In genomic region chr7:17882685-17883084, GRCh38 we compare ENCODE assay signal across 16 cellular contexts. TPM values are rescaled to one million over a fixed set of nuclear protein-coding genes. Genes with fewer than 3 reads are reported as not detected.
A peak's percentile ranks its signal among the peaks of the same experiment; 100 is the strongest.
DNase-seq lines count a peak whose midpoint lies in the region; ATAC-seq and TF ChIP-seq lines count a peak whose summit lies in the region.
"Had no signal": no experiment of that assay in that cellular context is flagged by ENCODE, and none has a peak within 500 bp of the region (broad histone marks: within the 10 kb centered on the region; RNA-seq: fewer than 3 reads in every experiment).

No MANE protein-coding gene starts in this region.

- H3K4me3 ChIP-seq in fibroblast of villous mesenchyme (ENCODE audit: low read depth, low read length): no peak overlapping the region
- no peak overlapping the region for H3K4me3 ChIP-seq in neutrophil (ENCODE audit: low read depth in 1 of 2, low read length in 1 of 2)
- H3K4me3 ChIP-seq in trophoblast cell (ENCODE audit: low read depth, low read length): no peak overlapping the region
- H3K4me3 ChIP-seq: GM23248, HAP-1 had no signal

- peaks cover 4% of the 10 kb centered on the region; the same call in 1 of the 2 replicates for H3K4me1 ChIP-seq in H9 (ENCODE audit: insufficient read depth, low read length)
- no peaks in the 10 kb centered on the region for H3K4me1 ChIP-seq in neutrophil (ENCODE audit: control insufficient read depth in 1 of 2, insufficient read depth in 1 of 2, low read depth in 1 of 2, low read length in 1 of 2)
- no peaks in the 10 kb centered on the region for H3K4me1 ChIP-seq in trophoblast cell (ENCODE audit: control insufficient read depth in 1 of 2, insufficient read depth in 2 of 2, low read length in 2 of 2)

- no peak overlapping the region for H3K4me2 ChIP-seq in H9 (ENCODE audit: insufficient read depth, insufficient read length, low read length)
- no peak overlapping the region for H3K4me2 ChIP-seq in trophoblast cell (ENCODE audit: low read length)

- no peak overlapping the region for H3K9ac ChIP-seq in H9 (ENCODE audit: extremely low read depth, insufficient read length, low read length)
- no peak overlapping the region for H3K9ac ChIP-seq in trophoblast cell (ENCODE audit: low read length)
- H3K9ac ChIP-seq: GM23248 had no signal

- no peak overlapping the region for H2BK20ac ChIP-seq in H9 (ENCODE audit: low read depth, low read length, poor library complexity, severe bottlenecking)

- H3K27ac ChIP-seq in H9 (ENCODE audit: insufficient read length, low read depth, low read length) (peak overlapping the region; percentile 52), neutrophil (peak overlapping the region; percentile 1), trophoblast cell (ENCODE audit: low read depth, low read length) (no peak overlapping the region)
- H3K27ac ChIP-seq: GM23248 had no signal

- no peak overlapping the region for H4K5ac ChIP-seq in H9 (ENCODE audit: insufficient read length, low read depth, low read length)

- H3K9me3 ChIP-seq in H9 (ENCODE audit: control insufficient read depth, low read depth, low read length) (no peaks in the 10 kb centered on the region), neutrophil (no peaks in the 10 kb centered on the region), trophoblast cell (ENCODE audit: insufficient read depth, low read depth, low read length) (no peaks in the 10 kb centered on the region)
- H3K9me3 ChIP-seq: HAP-1 had no signal

- H3K79me2 ChIP-seq in H9 (ENCODE audit: insufficient read depth, low read length): no peaks in the 10 kb centered on the region
- no peaks in the 10 kb centered on the region for H3K79me2 ChIP-seq in trophoblast cell (ENCODE audit: control insufficient read depth, insufficient read depth, low read length, poor library complexity)

- H3K27me3 Mint-ChIP-seq in H9 (ENCODE audit: low read depth) (no peaks in the 10 kb centered on the region), WTC11 (ENCODE audit: low read depth) (no peaks in the 10 kb centered on the region)
- H3K27me3 Mint-ChIP-seq: B cell; CD4-positive, alpha-beta T cell had no signal

- no peak overlapping the region for H4K12ac ChIP-seq in trophoblast cell (ENCODE audit: low read depth, low read length)

- H3K14ac ChIP-seq in H9 (ENCODE audit: insufficient read depth, low read length) (no peak overlapping the region), trophoblast cell (ENCODE audit: low read length) (no peak overlapping the region)

- H3K36me3 Mint-ChIP-seq in H9 (ENCODE audit: insufficient read depth in 1 of 3, low read depth in 3 of 3) (peaks cover 0 to 12% (median 7%) of the 10 kb centered on the region in 3 experiments; a peak in 4 of 7 replicates), WTC11 (peaks cover 18% of the 10 kb centered on the region)

- peak overlapping the region; percentile 87 to 98 (median 93) for H3K27ac Mint-ChIP-seq in H9
- peak overlapping the region; percentile 96 for H3K27ac Mint-ChIP-seq in WTC11
- H3K27ac Mint-ChIP-seq: B cell; CD4-positive, alpha-beta T cell had no signal

- POLR2A ChIA-PET in WTC11 (lab: Charles Lee): no interaction called here

- DNase-seq in H9 (no peak), WTC11 (ENCODE audit: low spot score) (peak; percentile 18), fibroblast of villous mesenchyme (ENCODE audit: low read depth) (peak; percentile 18), AG20443 (ENCODE audit: low spot score) (no peak), trophoblast cell (no peak), HuH-7 (ENCODE audit: low spot score) (no peak)
- DNase-seq: ACHN; C1 segment of cervical spinal cord; Calu3; CD4-positive, alpha-beta T cell; DMS 273 treated with DMSO at 0.1 percent for 48 hours; GM23248; KBM-7 had no signal

- H4K8ac ChIP-seq in H9 (replicated peaks; ENCODE audit: insufficient read length, low read depth, low read length) (no peak overlapping the region), trophoblast cell (ENCODE audit: low read depth, low read length) (no peak overlapping the region)

- no peak for TF ChIP-seq CTCF in H9 (conservative IDR thresholded peaks at IDR 0.05)
- no peak for TF ChIP-seq CTCF in WTC11 (IDR thresholded peaks at IDR 0.05)
- TF ChIP-seq CTCF in fibroblast of villous mesenchyme (IDR thresholded peaks at IDR 0.05; ENCODE audit: insufficient read depth, low read depth, low read length): no peak
- TF ChIP-seq CTCF in neutrophil (IDR thresholded peaks at IDR 0.05): no peak

- H4K91ac ChIP-seq in H9 (ENCODE audit: insufficient read length, low read depth, low read length) (no peak overlapping the region), trophoblast cell (ENCODE audit: low read depth, low read length) (no peak overlapping the region)

- H3K4me1 Mint-ChIP-seq in H9 (peaks cover 39 to 54% of the 10 kb centered on the region in 2 experiments), WTC11 (peaks cover 56% of the 10 kb centered on the region)
- H3K4me1 Mint-ChIP-seq: B cell had no signal

- H3K56ac ChIP-seq in H9 (ENCODE audit: insufficient read length, low read depth, low read length): no peak overlapping the region

- CTCF ChIA-PET in WTC11 (lab: Charles Lee): no interaction called here

- no peak overlapping the region for H2BK5ac ChIP-seq in H9 (ENCODE audit: insufficient read length, low read length)
- H2BK5ac ChIP-seq in trophoblast cell (ENCODE audit: low read depth, low read length, poor library complexity): no peak overlapping the region

- WGBS in H9 (ENCODE audit: extremely low coverage, insufficient read length, low lambda C conversion rate): no CpG with 5 or more reads among the region's 6 CpGs
- no CpG with 5 or more reads among the region's 6 CpGs for WGBS in trophoblast cell (ENCODE audit: extremely low coverage, insufficient coverage, insufficient read length)

- H2BK12ac ChIP-seq in H9 (ENCODE audit: insufficient read length, low read depth, low read length): no peak overlapping the region
- no peak overlapping the region for H2BK12ac ChIP-seq in trophoblast cell (ENCODE audit: low read length)

- no peak overlapping the region for H3K23ac ChIP-seq in H9 (ENCODE audit: insufficient read length, low read depth, low read length)
- H3K23ac ChIP-seq in trophoblast cell (ENCODE audit: low read length): no peak overlapping the region

- H3K79me1 ChIP-seq in H9 (ENCODE audit: insufficient read depth, low read depth, low read length, poor library complexity, severe bottlenecking) (no peaks in the 10 kb centered on the region), trophoblast cell (ENCODE audit: low read length) (no peaks in the 10 kb centered on the region)

- ATAC-seq in WTC11: peak; percentile 60; the same call in 1 of the 2 replicates

- H2AFZ ChIP-seq in H9 (ENCODE audit: low read length) (no peak overlapping the region), trophoblast cell (ENCODE audit: insufficient read depth, low read length, poor library complexity) (no peak overlapping the region)
- H2AFZ ChIP-seq: GM23248 had no signal

- H3K27me3 ChIP-seq in H9 (ENCODE audit: insufficient read depth, low read length) (no peaks in the 10 kb centered on the region), neutrophil (no peaks in the 10 kb centered on the region), trophoblast cell (ENCODE audit: insufficient read depth, low read length) (no peaks in the 10 kb centered on the region)

- no peak overlapping the region for H2AK5ac ChIP-seq in H9 (ENCODE audit: insufficient read length, low read length)
- no peak overlapping the region for H2AK5ac ChIP-seq in trophoblast cell (ENCODE audit: low read length)

- no peak overlapping the region for H3T11ph ChIP-seq in H9 (ENCODE audit: low read length)

- no peak overlapping the region for H3K18ac ChIP-seq in H9 (ENCODE audit: insufficient read length, low read depth, low read length)
- no peak overlapping the region for H3K18ac ChIP-seq in trophoblast cell (ENCODE audit: low read length)

- no peak overlapping the region for H2BK15ac ChIP-seq in H9 (ENCODE audit: low read depth, low read length)

- H3K23me2 ChIP-seq in H9 (ENCODE audit: insufficient read length, low read depth, low read length, poor library complexity, severe bottlenecking): no peaks in the 10 kb centered on the region

- no peak overlapping the region for H3K4ac ChIP-seq in H9 (ENCODE audit: low read depth, low read length)
- H3K4ac ChIP-seq in trophoblast cell (ENCODE audit: low read depth, low read length): no peak overlapping the region

- no peaks in the 10 kb centered on the region for H4K20me1 ChIP-seq in H9 (ENCODE audit: control insufficient read depth, insufficient read depth, insufficient read length)

- no peaks in the 10 kb centered on the region for H3K9me3 Mint-ChIP-seq in H9
- H3K9me3 Mint-ChIP-seq in WTC11: 0 out of 2 replicates have a peak, but pooled peaks cover 3% of the 10 kb centered on the region
- H3K9me3 Mint-ChIP-seq: CD4-positive, alpha-beta T cell had no signal

- H2BK120ac ChIP-seq in H9 (ENCODE audit: low read depth, low read length, poor library complexity, severe bottlenecking) (no peak overlapping the region), trophoblast cell (ENCODE audit: insufficient read depth, low read length, poor library complexity) (no peak overlapping the region)

- H3K4me3 Mint-ChIP-seq in H9: peak overlapping the region; percentile 35 to 69; a peak in 4 of 5 replicates
- peak overlapping the region; percentile 57 for H3K4me3 Mint-ChIP-seq in WTC11
- H3K4me3 Mint-ChIP-seq: B cell; CD4-positive, alpha-beta T cell had no signal

- H3K36me3 ChIP-seq in neutrophil (peaks cover 59% of the 10 kb centered on the region), trophoblast cell (ENCODE audit: control insufficient read depth in 1 of 2, insufficient read depth in 2 of 2, low read length in 2 of 2) (peaks cover 3 to 8% of the 10 kb centered on the region in 2 experiments)

TF ChIP-seq in WTC11, 78 proteins besides CTCF, POLR2A, EP300 and RAD21 (continues in another document):
- TF ChIP-seq ZBTB21 (CRISPR knock-in tag; IDR thresholded peaks at IDR 0.05; ENCODE audit: borderline replicate concordance): no peak
- TF ChIP-seq ATF2 (CRISPR knock-in tag; IDR thresholded peaks at IDR 0.05; ENCODE audit: borderline replicate concordance, low read depth): no peak

RNA-seq across cellular contexts. Expression of gene SNX13, which starts 57.6 kb away (rescaled TPM):
- total RNA-seq in H9 (2021) (29.0 and 29.6 TPM in 2 replicates), WTC11 (2021) (27.5 to 30.0 TPM (median 29.3 TPM) in 3 replicates), fibroblast of villous mesenchyme (49.0 and 51.8 TPM in 2 replicates)
- polyA plus RNA-seq in trophoblast cell (2013): 29.8 and 31.6 TPM in 2 replicates

Comparison
In these comparisons a context has a peak if more than half of its experiments do, and no peak if none do; other contexts are left out.
1. DNase-seq: peak in WTC11 (single experiment) and fibroblast of villous mesenchyme (single experiment); none in H9 (single experiment), AG20443 (single experiment), trophoblast cell (0 of 2) and HuH-7 (single experiment).